7 cellular contexts compared by ENCODE assay signal in the genomic region with DNA sequence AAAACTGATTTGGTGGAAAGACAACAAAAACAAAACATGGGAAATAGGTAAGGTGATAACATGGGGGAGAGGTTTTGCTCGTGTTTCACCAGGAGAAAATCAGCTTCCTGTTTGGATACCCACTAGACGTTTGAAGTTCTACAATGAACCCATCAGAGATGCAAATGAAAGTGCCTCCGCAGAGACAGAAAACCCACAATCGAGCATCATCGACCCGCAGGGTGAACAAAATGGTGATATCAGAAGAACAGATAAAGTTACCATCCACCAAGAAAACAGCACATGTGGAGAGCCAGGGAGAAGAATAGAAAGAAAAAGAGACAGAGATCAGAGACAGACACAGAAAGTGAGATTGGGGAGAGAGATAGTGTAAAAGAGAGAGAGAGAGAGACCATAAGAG.
DNase-seq lines count a peak whose midpoint lies in the region; ATAC-seq lines count a peak whose summit lies in the region.
"Not testable (repeated sequence)": the region's sequence is repeated elsewhere in the genome, so short reads cannot be mapped to it uniquely, and the experiment has no call there.

No MANE protein-coding gene starts in this region.

- CTCF ChIA-PET in activated CD4-positive, alpha-beta T cell treated with anti-CD3 and anti-CD28 coated beads for 36 hours (lab: Charles Lee) = not testable (repeated sequence)
- CTCF ChIA-PET in activated CD8-positive, alpha-beta T cell treated with anti-CD3 and anti-CD28 coated beads, Interleukin-2, amount 10 ng/mL, durations not matched to agents 7 days and 5 days (lab: Charles Lee) = interaction anchor here (0.6 kb wide), 1 partner anchor 74 kb away, joined by 3 read pairs; no protein-coding TSS in a partner anchor

- H3K27ac Mint-ChIP-seq in activated CD4-positive, alpha-beta T cell treated with anti-CD3 and anti-CD28 coated beads for 36 hours = peak overlapping the region; percentile 96
- peak overlapping the region; percentile 87 for H3K27ac Mint-ChIP-seq in activated CD8-positive, alpha-beta T cell treated with anti-CD3 and anti-CD28 coated beads, Interleukin-2, amount 10 ng/mL, durations not matched to agents 7 days and 5 days
- H3K27ac Mint-ChIP-seq in activated T-helper 1 cell treated with anti-CD3 and anti-CD28 coated beads, Interleukin-12 subunit alpha, Interleukin-12 subunit beta, Interleukin-2, Interleukin-4 antibody, amounts not matched to agents 30 ng/mL and 10 ng/mL and 1 ng/mL, durations not matched to agents 14 hours and 24 hours and 36 hours = peak overlapping the region; percentile 86
- H3K27ac Mint-ChIP-seq in activated naive CD8-positive, alpha-beta T cell treated with anti-CD3 and anti-CD28 coated beads for 36 hours = peak overlapping the region; percentile 91

- not testable (repeated sequence) for H3K9me3 Mint-ChIP-seq in activated CD4-positive, alpha-beta T cell treated with anti-CD3 and anti-CD28 coated beads for 36 hours (ENCODE audit: low read depth); activated CD8-positive, alpha-beta T cell treated with anti-CD3 and anti-CD28 coated beads, Interleukin-2, amount 10 ng/mL, durations not matched to agents 7 days and 5 days (ENCODE audit: insufficient read depth); activated T-helper 1 cell treated with anti-CD3 and anti-CD28 coated beads, Interleukin-12 subunit alpha, Interleukin-12 subunit beta, Interleukin-2, Interleukin-4 antibody, amounts not matched to agents 30 ng/mL and 10 ng/mL and 1 ng/mL, durations not matched to agents 14 hours and 24 hours and 36 hours; activated naive CD8-positive, alpha-beta T cell treated with anti-CD3 and anti-CD28 coated beads for 36 hours

- intact Hi-C loops in activated CD4-positive, alpha-beta T cell treated with anti-CD3 and anti-CD28 coated beads for 36 hours (cut with DNase I, micrococcal nuclease); activated T-helper 1 cell treated with anti-CD3 and anti-CD28 coated beads, Interleukin-12 subunit alpha, Interleukin-12 subunit beta, Interleukin-2, Interleukin-4 antibody, amounts not matched to agents 30 ng/mL and 10 ng/mL and 1 ng/mL, durations not matched to agents 14 hours and 24 hours and 36 hours (cut with micrococcal nuclease): not testable (repeated sequence)

- peaks cover 25% of the 10 kb centered on the region for H3K4me1 Mint-ChIP-seq in activated CD4-positive, alpha-beta T cell treated with anti-CD3 and anti-CD28 coated beads for 36 hours
- peaks cover 15% of the 10 kb centered on the region for H3K4me1 Mint-ChIP-seq in activated CD8-positive, alpha-beta T cell treated with anti-CD3 and anti-CD28 coated beads, Interleukin-2, amount 10 ng/mL, durations not matched to agents 7 days and 5 days (ENCODE audit: low read depth)
- H3K4me1 Mint-ChIP-seq in activated T-helper 1 cell treated with anti-CD3 and anti-CD28 coated beads, Interleukin-12 subunit alpha, Interleukin-12 subunit beta, Interleukin-2, Interleukin-4 antibody, amounts not matched to agents 30 ng/mL and 10 ng/mL and 1 ng/mL, durations not matched to agents 14 hours and 24 hours and 36 hours (ENCODE audit: low read depth) = peaks cover 16% of the 10 kb centered on the region
- peaks cover 13% of the 10 kb centered on the region for H3K4me1 Mint-ChIP-seq in activated naive CD8-positive, alpha-beta T cell treated with anti-CD3 and anti-CD28 coated beads for 36 hours

- not testable (repeated sequence) for H3K36me3 Mint-ChIP-seq in activated CD4-positive, alpha-beta T cell treated with anti-CD3 and anti-CD28 coated beads for 36 hours (ENCODE audit: low read depth); activated CD8-positive, alpha-beta T cell treated with anti-CD3 and anti-CD28 coated beads, Interleukin-2, amount 10 ng/mL, durations not matched to agents 7 days and 5 days (ENCODE audit: low read depth); activated T-helper 1 cell treated with anti-CD3 and anti-CD28 coated beads, Interleukin-12 subunit alpha, Interleukin-12 subunit beta, Interleukin-2, Interleukin-4 antibody, amounts not matched to agents 30 ng/mL and 10 ng/mL and 1 ng/mL, durations not matched to agents 14 hours and 24 hours and 36 hours (ENCODE audit: low read depth); activated naive CD8-positive, alpha-beta T cell treated with anti-CD3 and anti-CD28 coated beads for 36 hours

- POLR2A ChIA-PET in activated CD4-positive, alpha-beta T cell treated with anti-CD3 and anti-CD28 coated beads for 36 hours (lab: Charles Lee); activated CD8-positive, alpha-beta T cell treated with anti-CD3 and anti-CD28 coated beads, Interleukin-2, amount 10 ng/mL, durations not matched to agents 7 days and 5 days (lab: Charles Lee): not testable (repeated sequence)

- H3K4me3 ChIP-seq in Jurkat, Clone E6-1 (ENCODE audit: low read length) = not testable (repeated sequence)

- ATAC-seq in activated CD4-positive, alpha-beta T cell treated with anti-CD3 and anti-CD28 coated beads for 36 hours; activated CD8-positive, alpha-beta T cell treated with anti-CD3 and anti-CD28 coated beads, Interleukin-2, amount 10 ng/mL, durations not matched to agents 7 days and 5 days: not testable (repeated sequence)

- H3K27me3 Mint-ChIP-seq in activated CD4-positive, alpha-beta T cell treated with anti-CD3 and anti-CD28 coated beads for 36 hours; activated CD8-positive, alpha-beta T cell treated with anti-CD3 and anti-CD28 coated beads, Interleukin-2, amount 10 ng/mL, durations not matched to agents 7 days and 5 days (ENCODE audit: low read depth); activated naive CD8-positive, alpha-beta T cell treated with anti-CD3 and anti-CD28 coated beads for 36 hours: not testable (repeated sequence)
- H3K27me3 Mint-ChIP-seq in activated T-helper 1 cell treated with anti-CD3 and anti-CD28 coated beads, Interleukin-12 subunit alpha, Interleukin-12 subunit beta, Interleukin-2, Interleukin-4 antibody, amounts not matched to agents 30 ng/mL and 10 ng/mL and 1 ng/mL, durations not matched to agents 14 hours and 24 hours and 36 hours (ENCODE audit: insufficient read depth) = peaks cover 18% of the 10 kb centered on the region

- peak; percentile 60 for DNase-seq in Jurkat, Clone E6-1 (ENCODE audit: low read depth, low spot score)
- peak; percentile 70 for DNase-seq in activated CD4-positive, alpha-beta T cell treated with anti-CD3 and anti-CD28 coated beads for 36 hours
- DNase-seq in activated CD8-positive, alpha-beta T cell treated with anti-CD3 and anti-CD28 coated beads, Interleukin-2, amount 10 ng/mL, durations not matched to agents 7 days and 5 days = peak; percentile 65
- peak; percentile 2 for DNase-seq in activated T-helper 1 cell treated with anti-CD3 and anti-CD28 coated beads, Interleukin-12 subunit alpha, Interleukin-12 subunit beta, Interleukin-2, Interleukin-4 antibody, amounts not matched to agents 30 ng/mL and 10 ng/mL and 1 ng/mL, durations not matched to agents 14 hours and 24 hours and 36 hours (ENCODE audit: low spot score)
- peak; percentile 41 for DNase-seq in activated naive CD8-positive, alpha-beta T cell treated with anti-CD3 and anti-CD28 coated beads for 36 hours
- peak; percentile 22 for DNase-seq in stimulated activated CD4-positive, alpha-beta T cell treated with anti-CD3 and anti-CD28 coated beads, Interleukin-12 subunit alpha, Interleukin-12 subunit beta, amount 100 ng/mL, for 4 hours
- DNase-seq in stimulated activated CD8-positive, alpha-beta memory T cell treated with anti-CD3 and anti-CD28 coated beads, Interleukin-15, amount 100 ng/mL, for 48 hours (ENCODE audit: low read depth in 2 of 2) = peak; percentile 19 to 29

- H3K4me3 Mint-ChIP-seq in activated CD4-positive, alpha-beta T cell treated with anti-CD3 and anti-CD28 coated beads for 36 hours = peak overlapping the region; percentile 63
- peak overlapping the region; percentile 63 for H3K4me3 Mint-ChIP-seq in activated CD8-positive, alpha-beta T cell treated with anti-CD3 and anti-CD28 coated beads, Interleukin-2, amount 10 ng/mL, durations not matched to agents 7 days and 5 days
- H3K4me3 Mint-ChIP-seq in activated T-helper 1 cell treated with anti-CD3 and anti-CD28 coated beads, Interleukin-12 subunit alpha, Interleukin-12 subunit beta, Interleukin-2, Interleukin-4 antibody, amounts not matched to agents 30 ng/mL and 10 ng/mL and 1 ng/mL, durations not matched to agents 14 hours and 24 hours and 36 hours = peak overlapping the region; percentile 57
- H3K4me3 Mint-ChIP-seq in activated naive CD8-positive, alpha-beta T cell treated with anti-CD3 and anti-CD28 coated beads for 36 hours = peak overlapping the region; percentile 69

Comparison
In these comparisons a context has a peak if more than half of its experiments do, and no peak if none do; other contexts are left out.
1. DNase-seq: peak in every context shown above with its lines; median percentile 70 in activated CD4-positive, alpha-beta T cell treated with anti-CD3 and anti-CD28 coated beads for 36 hours; 65 in activated CD8-positive, alpha-beta T cell treated with anti-CD3 and anti-CD28 coated beads, Interleukin-2, amount 10 ng/mL, durations not matched to agents 7 days and 5 days; 60 in Jurkat, Clone E6-1; 41 in activated naive CD8-positive, alpha-beta T cell treated with anti-CD3 and anti-CD28 coated beads for 36 hours; 24 in stimulated activated CD8-positive, alpha-beta memory T cell treated with anti-CD3 and anti-CD28 coated beads, Interleukin-15, amount 100 ng/mL, for 48 hours; 22 in stimulated activated CD4-positive, alpha-beta T cell treated with anti-CD3 and anti-CD28 coated beads, Interleukin-12 subunit alpha, Interleukin-12 subunit beta, amount 100 ng/mL, for 4 hours; 2 in activated T-helper 1 cell treated with anti-CD3 and anti-CD28 coated beads, Interleukin-12 subunit alpha, Interleukin-12 subunit beta, Interleukin-2, Interleukin-4 antibody, amounts not matched to agents 30 ng/mL and 10 ng/mL and 1 ng/mL, durations not matched to agents 14 hours and 24 hours and 36 hours.